Comparison of ENCODE assay signal across 8 cellular contexts in the genomic region with DNA sequence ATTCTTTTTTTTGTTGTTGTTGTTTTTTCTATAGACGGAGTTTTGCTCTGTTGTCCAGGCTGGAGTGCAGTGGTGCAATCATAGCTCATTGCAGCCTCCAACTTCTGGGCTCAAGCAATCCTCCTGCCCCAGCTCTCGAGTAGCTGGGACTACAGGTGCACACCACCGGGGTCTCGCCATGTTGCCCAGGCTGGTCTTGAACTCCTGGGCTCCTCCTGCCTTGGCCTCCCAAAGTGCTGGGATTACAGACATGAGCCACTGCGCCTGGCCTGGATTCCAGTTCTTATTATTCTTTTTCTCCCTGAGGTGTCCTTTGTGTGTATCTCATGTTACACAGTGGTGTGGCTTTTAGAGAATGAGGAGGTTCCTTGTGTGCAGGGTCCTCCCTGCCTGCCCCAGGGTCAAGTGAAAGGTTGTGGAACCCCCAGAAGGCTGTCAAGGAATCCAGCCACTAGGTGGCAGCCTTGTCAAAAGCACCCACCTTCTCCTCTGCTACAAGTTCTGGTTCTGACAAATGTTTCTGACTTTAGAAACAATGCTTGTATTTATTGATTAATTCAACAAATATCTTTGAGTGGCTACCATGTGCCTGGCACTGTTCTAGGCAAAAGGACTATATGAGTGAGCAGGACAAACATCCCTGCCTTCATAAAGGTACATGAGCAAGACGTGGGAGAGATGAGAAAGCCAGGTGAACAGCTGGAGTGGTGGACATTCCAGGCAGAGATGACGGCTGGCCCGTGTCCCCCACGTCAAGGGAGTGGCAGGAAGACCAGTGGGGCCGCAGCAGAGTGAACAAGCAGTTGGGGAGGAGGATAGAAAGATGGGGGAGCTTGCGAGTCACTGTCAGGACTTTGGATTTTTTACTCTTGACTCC.
DNase-seq lines count a peak whose midpoint lies in the region; ATAC-seq, FAIRE-seq and TF ChIP-seq lines count a peak whose summit lies in the region.

No MANE protein-coding gene starts in this region.

- TF ChIP-seq POLR2A in H1 (IDR thresholded peaks at IDR 0.05; ENCODE audit: control extremely low read depth in 1 of 2, low read depth in 2 of 2, low read length in 2 of 2) = no peak

- no peak overlapping the region for H2BK120ac ChIP-seq in H1 (replicated peaks; ENCODE audit: low read depth, low read length)

- TF ChIP-seq CTCF in H1 (IDR thresholded peaks at IDR 0.05; ENCODE audit: control extremely low read depth in 1 of 3, insufficient read depth in 1 of 3, low read depth in 1 of 3, low read length in 3 of 3) = peak; percentile 81 to 96 (median 91)

- H4K8ac ChIP-seq in H1 (ENCODE audit: extremely low read depth, insufficient read depth, low read length) = no peak overlapping the region

- no peaks in the 10 kb centered on the region for H3K27me3 ChIP-seq in H1 (replicated peaks in 1 of 4; ENCODE audit: control insufficient read depth in 3 of 4, extremely low read depth in 1 of 4, insufficient read depth in 3 of 4, low read length in 3 of 4)

- no peaks in the 10 kb centered on the region for H3K23me2 ChIP-seq in H1 (ENCODE audit: low read depth, low read length)

- H3K18ac ChIP-seq in H1 (ENCODE audit: extremely low read depth, low read length) = no peak overlapping the region

- POLR2A ChIA-PET in H1 (lab: Charles Lee; ENCODE audit: partially characterized antibody) = interaction anchor here (0.5 to 1.2 kb wide), 4 partner anchors 95 to 194 kb away, joined by 3 to 5 read pairs (median 3); a partner anchor contains a TSS

- H3K23ac ChIP-seq in H1 (ENCODE audit: insufficient read length) = no peak overlapping the region

- no peak overlapping the region for H3K27ac ChIP-seq in H1 (ENCODE audit: low read depth, low read length)

- TF ChIP-seq EP300 in H1 (IDR thresholded peaks at IDR 0.05; ENCODE audit: borderline replicate concordance in 1 of 2, low read depth in 2 of 2, low read length in 2 of 2) = no peak

- peaks cover 0 to 2% (median 0%) of the 10 kb centered on the region in 4 experiments; a peak in 2 of 7 replicates for H3K4me1 ChIP-seq in H1 (replicated peaks in 1 of 4; ENCODE audit: control insufficient read depth in 3 of 4, insufficient read depth in 4 of 4, low read length in 3 of 4)

- no peak overlapping the region for H2AK5ac ChIP-seq in H1 (ENCODE audit: low read depth, low read length)

- H3K36me3 Mint-ChIP-seq in activated CD8-positive, alpha-beta memory T cell treated with anti-CD3 and anti-CD28 coated beads, Interleukin-2, amount 10 ng/mL, durations not matched to agents 7 days and 5 days = no peaks in the 10 kb centered on the region

- H3K27me3 Mint-ChIP-seq in activated CD8-positive, alpha-beta memory T cell treated with anti-CD3 and anti-CD28 coated beads, Interleukin-2, amount 10 ng/mL, durations not matched to agents 7 days and 5 days = no peaks in the 10 kb centered on the region

- 79% methylated on average over 11 of the region's 11 CpGs; no CpG with 5 or more reads in 1 of the 2 experiments for WGBS in H1 (ENCODE audit: extremely low coverage in 1 of 2, insufficient coverage in 1 of 2, insufficient read length in 1 of 2, insufficient replicate concordance in 2 of 2, low coverage in 1 of 2, low lambda C conversion rate in 2 of 2, missing lambda C conversion rate in 1 of 2), 2 experiments

- peak; percentile 96 to 98 for TF ChIP-seq RAD21 in H1 (IDR thresholded peaks at IDR 0.05 in 1 of 2, conservative IDR thresholded peaks at IDR 0.05 in 1 of 2; ENCODE audit: low read depth in 2 of 2, low read length in 2 of 2)

- H3K79me1 ChIP-seq in H1 (ENCODE audit: low read depth, low read length) = no peaks in the 10 kb centered on the region

- CTCF ChIA-PET in activated CD8-positive, alpha-beta memory T cell treated with anti-CD3 and anti-CD28 coated beads, Interleukin-2, amount 10 ng/mL, durations not matched to agents 7 days and 5 days (lab: Charles Lee) = interaction anchor here (0.7 to 3.9 kb wide), 14 partner anchors 11 to 200 kb away, joined by 3 to 18 read pairs (median 4); a partner anchor contains a TSS
- CTCF ChIA-PET in H1 (lab: Charles Lee; ENCODE audit: partially characterized antibody) = interaction anchor here (0.7 to 3.7 kb wide), 43 partner anchors 9 to 199 kb away, joined by 3 to 26 read pairs (median 4); a partner anchor contains a TSS

- no peaks in the 10 kb centered on the region for H4K20me1 ChIP-seq in H1 (replicated peaks in 1 of 2; ENCODE audit: control insufficient read depth in 1 of 2, insufficient read depth in 2 of 2, low read length in 2 of 2)

- H3K4me2 ChIP-seq in H1 (ENCODE audit: insufficient read depth in 1 of 2, low read depth in 2 of 2, low read length in 2 of 2) = no peak overlapping the region

- H3K79me2 ChIP-seq in H1 (ENCODE audit: control insufficient read depth in 1 of 2, insufficient read depth in 2 of 2, low read length in 2 of 2) = no peaks in the 10 kb centered on the region

- peak; percentile 64 for ATAC-seq in activated CD8-positive, alpha-beta memory T cell treated with anti-CD3 and anti-CD28 coated beads, Interleukin-2, amount 10 ng/mL, durations not matched to agents 7 days and 5 days
- ATAC-seq in HG02852 (IDR thresholded peaks at IDR 0.05; ENCODE audit: unreplicated experiment) = no peak

- H3K4me1 Mint-ChIP-seq in activated CD8-positive, alpha-beta memory T cell treated with anti-CD3 and anti-CD28 coated beads, Interleukin-2, amount 10 ng/mL, durations not matched to agents 7 days and 5 days = peaks cover 2% of the 10 kb centered on the region

- peak overlapping the region; percentile 83; the same call in 1 of the 2 replicates for H2BK15ac ChIP-seq in H1 (ENCODE audit: low read length)

- H3K4ac ChIP-seq in H1 (replicated peaks; ENCODE audit: insufficient read length, low read depth, low read length) = no peak overlapping the region

- H3K27ac Mint-ChIP-seq in activated CD8-positive, alpha-beta memory T cell treated with anti-CD3 and anti-CD28 coated beads, Interleukin-2, amount 10 ng/mL, durations not matched to agents 7 days and 5 days = no peak overlapping the region

- H2AFZ ChIP-seq in H1 (ENCODE audit: low read length) = no peak overlapping the region

- no peaks in the 10 kb centered on the region for H3K9me3 Mint-ChIP-seq in activated CD8-positive, alpha-beta memory T cell treated with anti-CD3 and anti-CD28 coated beads, Interleukin-2, amount 10 ng/mL, durations not matched to agents 7 days and 5 days (ENCODE audit: low read depth)

- no peak overlapping the region for H4K91ac ChIP-seq in H1 (replicated peaks; ENCODE audit: insufficient read length, low read length)

- DNase-seq in A172 (ENCODE audit: low spot score) (peak; percentile 66), GM18507 (ENCODE audit: extremely low spot score, insufficient read length, low read depth) (peak; percentile 53), NCI-H774 (lab: John Stamatoyannopoulos, UW) (peak; percentile 23), H1 (ENCODE audit: low read depth in 1 of 2, low spot score in 2 of 2) (peak; percentile 64 to 89), midbrain (lab: John Stamatoyannopoulos, UW) (peak; percentile 85)
- peak; percentile 73 for DNase-seq in activated CD8-positive, alpha-beta memory T cell treated with anti-CD3 and anti-CD28 coated beads, Interleukin-2, amount 10 ng/mL, durations not matched to agents 7 days and 5 days
- DNase-seq in stimulated activated CD8-positive, alpha-beta memory T cell treated with anti-CD3 and anti-CD28 coated beads, Interleukin-15, amount 100 ng/mL, for 48 hours (ENCODE audit: low read depth in 2 of 2) = peak; percentile 34

- peak; percentile 76 for FAIRE-seq in GM18507 (lab: Jason Lieb, UNC)
- FAIRE-seq in H1 (lab: Jason Lieb, UNC) = peak; percentile 99

- H3K4me3 ChIP-seq in H1 (ENCODE audit: extremely low read depth in 1 of 4, insufficient read depth in 2 of 4, low read depth in 3 of 4, low read length in 4 of 4) = no peak overlapping the region

- H4K5ac ChIP-seq in H1 (ENCODE audit: insufficient read length, low read depth, low read length) = no peak overlapping the region

- peak overlapping the region; percentile 53; the same call in 1 of the 2 replicates for H2BK12ac ChIP-seq in H1 (ENCODE audit: low read depth, low read length)

- no peak overlapping the region for H3K56ac ChIP-seq in H1 (replicated peaks; ENCODE audit: insufficient read length, low read depth, low read length)

- no peaks in the 10 kb centered on the region for H3K36me3 ChIP-seq in H1 (ENCODE audit: control insufficient read depth in 2 of 4, insufficient read depth in 4 of 4, low read length in 3 of 4)

- no peak overlapping the region for H3K14ac ChIP-seq in H1 (ENCODE audit: insufficient read length)

- no peak overlapping the region for H3K9ac ChIP-seq in H1 (replicated peaks in 1 of 4; ENCODE audit: extremely low read depth in 1 of 4, low read depth in 3 of 4, low read length in 3 of 4)

- H2BK20ac ChIP-seq in H1 (ENCODE audit: low read length) = no peak overlapping the region

- H3K4me3 Mint-ChIP-seq in activated CD8-positive, alpha-beta memory T cell treated with anti-CD3 and anti-CD28 coated beads, Interleukin-2, amount 10 ng/mL, durations not matched to agents 7 days and 5 days = no peak overlapping the region

- H2BK5ac ChIP-seq in H1 (ENCODE audit: low read depth, low read length) = 0 out of 2 replicates have a peak overlapping the region, but pooled peaks have one; percentile 12

- H3K9me3 ChIP-seq in H1 (ENCODE audit: insufficient read depth in 2 of 2, low read depth in 1 of 2, low read length in 1 of 2) = no peaks in the 10 kb centered on the region

TF ChIP-seq in H1, 55 proteins besides CTCF, POLR2A, EP300 and RAD21:
- TF ChIP-seq KDM5A (IDR thresholded peaks at IDR 0.05; ENCODE audit: low read length) (no peak), CHD1 (IDR thresholded peaks at IDR 0.05; ENCODE audit: low read depth, low read length) (no peak), TEAD4 (IDR thresholded peaks at IDR 0.05; ENCODE audit: low read depth, low read length) (peak; percentile 17; the same call in 1 of the 2 replicates), YY1 (IDR thresholded peaks at IDR 0.05; ENCODE audit: low read depth, low read length) (0 out of 2 replicates have a peak, but pooled peaks have one; percentile 45), RNF2 (IDR thresholded peaks at IDR 0.05; ENCODE audit: borderline replicate concordance, low read depth, low read length, missing control alignments, poor library complexity, severe bottlenecking) (no peak), SIN3A (conservative IDR thresholded peaks at IDR 0.05 in 1 of 2, IDR thresholded peaks at IDR 0.05 in 1 of 2; ENCODE audit: low read depth in 1 of 2, low read length in 2 of 2) (peak in 1 of 2 experiments; percentile 47; a peak in 1 of 4 replicates)

Comparison
In these comparisons a context has a peak if more than half of its experiments do, and no peak if none do; other contexts are left out.
1. DNase-seq: peak in every context shown above with its lines; median percentile 85 in midbrain; 76 in H1; 73 in activated CD8-positive, alpha-beta memory T cell treated with anti-CD3 and anti-CD28 coated beads, Interleukin-2, amount 10 ng/mL, durations not matched to agents 7 days and 5 days; 66 in A172; 53 in GM18507; 34 in stimulated activated CD8-positive, alpha-beta memory T cell treated with anti-CD3 and anti-CD28 coated beads, Interleukin-15, amount 100 ng/mL, for 48 hours; 23 in NCI-H774.